28 cellular contexts compared by ENCODE assay signal in genomic region chr12:119705182-119705581, GRCh38.
"Had no signal": no experiment of that assay in that cellular context is flagged by ENCODE, and none has a peak within 500 bp of the region (broad histone marks: within the 10 kb centered on the region; RNA-seq: fewer than 3 reads in every experiment).

No MANE protein-coding gene starts in this region.

- H3K27me3 ChIP-seq: ascending aorta, body of pancreas, MG63 had no signal

- H3K4me1 Mint-ChIP-seq: activated B cell treated with CpG ODN at 0.5 μM for 24 hours; activated CD4-positive, alpha-beta memory T cell treated with anti-CD3 and anti-CD28 coated beads, Interleukin-2, amount 10 ng/mL, durations not matched to agents 7 days and 5 days; activated CD4-positive, alpha-beta T cell treated with anti-CD3 and anti-CD28 coated beads, Interleukin-2, amount 10 ng/mL, durations not matched to agents 7 days and 5 days; activated naive CD8-positive, alpha-beta T cell treated with anti-CD3 and anti-CD28 coated beads, Interleukin-2, amount 10 ng/mL, durations not matched to agents 7 days and 5 days; activated T-helper 17 cell treated with anti-CD3 and anti-CD28 coated beads, Interleukin-2, amount 50 U/mL, for 72 hours; T-helper 17 cell had no signal

- ATAC-seq: activated T-helper 17 cell treated with anti-CD3 and anti-CD28 coated beads, Interleukin-2, amount 50 U/mL, for 72 hours; body of pancreas; Right ventricle myocardium inferior; T-helper 17 cell had no signal

- H3K4me1 ChIP-seq: ascending aorta, body of pancreas had no signal

- DNase-seq: activated B cell treated with CpG ODN at 0.5 μM for 24 hours; activated CD4-positive, alpha-beta memory T cell treated with anti-CD3 and anti-CD28 coated beads, Interleukin-2, amount 10 ng/mL, durations not matched to agents 7 days and 5 days; activated CD4-positive, alpha-beta T cell treated with anti-CD3 and anti-CD28 coated beads, Interleukin-2, amount 10 ng/mL, durations not matched to agents 7 days and 5 days; activated gamma-delta T cell; activated naive CD4-positive, alpha-beta T cell treated with anti-CD3 and anti-CD28 coated beads for 36 hours; activated naive CD8-positive, alpha-beta T cell treated with anti-CD3 and anti-CD28 coated beads, Interleukin-2, amount 10 ng/mL, durations not matched to agents 7 days and 5 days; activated T-cell treated with anti-CD3 and anti-CD28 coated beads for 4 hours; activated T-cell treated with anti-CD3 and anti-CD28 coated beads, Interleukin-2, amount 50 U/mL, for 48 hours; amniotic stem cell; body of pancreas; central memory CD4-positive, alpha-beta T cell; MG63; MV-4-11; NCI-H1092 treated with DMSO at 0.1 percent for 48 hours; NCI-H1436; NCI-H1694 treated with DMSO at 0.1 percent for 48 hours; NCI-H2029 treated with DMSO at 0.1 percent for 48 hours; NCI-H510A treated with DMSO at 0.1 percent for 48 hours; NCI-H69; NK-92 treated with Interleukin-12 subunit alpha and Interleukin-12 subunit beta, amount 100 ng/mL, for 24 hours; OCI-M1; RPMI8226; T-helper 17 cell; T-helper 9 cell had no signal

- H3K27ac ChIP-seq: ascending aorta, body of pancreas, SK-N-MC had no signal

- H3K9me3 ChIP-seq: ascending aorta, body of pancreas, MG63 had no signal

- H3K4me3 Mint-ChIP-seq: activated B cell treated with CpG ODN at 0.5 μM for 24 hours; activated CD4-positive, alpha-beta memory T cell treated with anti-CD3 and anti-CD28 coated beads, Interleukin-2, amount 10 ng/mL, durations not matched to agents 7 days and 5 days; activated CD4-positive, alpha-beta T cell treated with anti-CD3 and anti-CD28 coated beads, Interleukin-2, amount 10 ng/mL, durations not matched to agents 7 days and 5 days; activated naive CD4-positive, alpha-beta T cell treated with anti-CD3 and anti-CD28 coated beads for 36 hours; activated naive CD8-positive, alpha-beta T cell treated with anti-CD3 and anti-CD28 coated beads, Interleukin-2, amount 10 ng/mL, durations not matched to agents 7 days and 5 days; activated T-helper 17 cell treated with anti-CD3 and anti-CD28 coated beads, Interleukin-2, amount 50 U/mL, for 72 hours; T-helper 17 cell had no signal

- H3K27ac Mint-ChIP-seq: activated B cell treated with CpG ODN at 0.5 μM for 24 hours; activated CD4-positive, alpha-beta memory T cell treated with anti-CD3 and anti-CD28 coated beads, Interleukin-2, amount 10 ng/mL, durations not matched to agents 7 days and 5 days; activated CD4-positive, alpha-beta T cell treated with anti-CD3 and anti-CD28 coated beads, Interleukin-2, amount 10 ng/mL, durations not matched to agents 7 days and 5 days; activated naive CD4-positive, alpha-beta T cell treated with anti-CD3 and anti-CD28 coated beads for 36 hours; activated naive CD8-positive, alpha-beta T cell treated with anti-CD3 and anti-CD28 coated beads, Interleukin-2, amount 10 ng/mL, durations not matched to agents 7 days and 5 days; activated T-helper 17 cell treated with anti-CD3 and anti-CD28 coated beads, Interleukin-2, amount 50 U/mL, for 72 hours; T-helper 17 cell had no signal

- H3K36me3 ChIP-seq: ascending aorta had no signal

- H3K9me3 Mint-ChIP-seq: activated B cell treated with CpG ODN at 0.5 μM for 24 hours; activated CD4-positive, alpha-beta memory T cell treated with anti-CD3 and anti-CD28 coated beads, Interleukin-2, amount 10 ng/mL, durations not matched to agents 7 days and 5 days; activated naive CD4-positive, alpha-beta T cell treated with anti-CD3 and anti-CD28 coated beads for 36 hours; activated naive CD8-positive, alpha-beta T cell treated with anti-CD3 and anti-CD28 coated beads, Interleukin-2, amount 10 ng/mL, durations not matched to agents 7 days and 5 days; activated T-helper 17 cell treated with anti-CD3 and anti-CD28 coated beads, Interleukin-2, amount 50 U/mL, for 72 hours had no signal

- H3K27me3 Mint-ChIP-seq: activated B cell treated with CpG ODN at 0.5 μM for 24 hours; activated CD4-positive, alpha-beta memory T cell treated with anti-CD3 and anti-CD28 coated beads, Interleukin-2, amount 10 ng/mL, durations not matched to agents 7 days and 5 days; activated CD4-positive, alpha-beta T cell treated with anti-CD3 and anti-CD28 coated beads, Interleukin-2, amount 10 ng/mL, durations not matched to agents 7 days and 5 days; activated naive CD8-positive, alpha-beta T cell treated with anti-CD3 and anti-CD28 coated beads, Interleukin-2, amount 10 ng/mL, durations not matched to agents 7 days and 5 days; activated T-helper 17 cell treated with anti-CD3 and anti-CD28 coated beads, Interleukin-2, amount 50 U/mL, for 72 hours; T-helper 17 cell had no signal

- H3K4me3 ChIP-seq: ascending aorta, body of pancreas, MG63, SK-N-MC had no signal
